ENCODE assay signal across 1 cellular context in the genomic region with DNA sequence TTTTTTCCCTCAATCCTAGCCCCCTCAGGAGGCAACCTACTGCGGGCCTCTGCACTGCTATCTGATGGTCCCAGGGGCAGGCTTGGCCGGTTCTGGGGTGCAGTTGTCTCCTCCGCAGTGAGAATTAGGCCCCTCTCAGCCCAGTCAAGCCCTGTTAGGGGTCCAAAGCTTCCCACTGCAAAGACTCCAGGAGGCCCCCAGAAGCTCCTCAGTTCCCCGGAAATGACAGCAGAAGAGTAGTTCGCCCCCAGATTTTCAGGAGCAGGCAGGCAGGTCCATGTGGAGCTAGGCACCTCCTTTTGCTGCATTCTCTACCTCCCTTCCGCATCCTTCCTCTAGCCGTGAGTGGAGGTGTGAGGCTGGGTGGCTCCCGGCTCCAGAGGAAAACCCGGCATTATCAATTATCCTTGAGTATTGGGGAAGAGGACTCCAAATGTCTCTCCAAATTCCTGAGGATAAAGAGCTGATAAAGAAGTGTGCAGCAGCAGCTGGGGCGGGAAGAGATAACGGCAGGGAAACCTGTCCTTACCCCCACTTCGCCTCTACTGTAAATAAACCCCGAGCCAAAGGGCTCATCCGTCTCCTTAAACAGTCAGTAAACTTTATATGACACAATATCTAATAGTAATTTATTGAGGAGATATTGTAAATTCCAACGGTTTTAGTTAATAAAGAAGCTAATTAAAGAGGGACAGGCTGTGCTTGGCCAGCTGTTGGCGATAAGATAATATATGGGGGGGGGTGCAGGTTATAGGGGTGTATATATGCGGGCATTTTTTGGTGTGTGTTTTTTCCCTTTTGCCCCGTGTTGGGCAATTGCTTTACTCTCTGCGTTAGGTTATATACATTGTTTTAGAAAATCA.
TF ChIP-seq lines count a peak whose summit lies in the region.

No MANE protein-coding gene starts in this region.

TF ChIP-seq in HepG2, 621 proteins besides CTCF, POLR2A, EP300 and RAD21:
- TF ChIP-seq, protein P1, sequence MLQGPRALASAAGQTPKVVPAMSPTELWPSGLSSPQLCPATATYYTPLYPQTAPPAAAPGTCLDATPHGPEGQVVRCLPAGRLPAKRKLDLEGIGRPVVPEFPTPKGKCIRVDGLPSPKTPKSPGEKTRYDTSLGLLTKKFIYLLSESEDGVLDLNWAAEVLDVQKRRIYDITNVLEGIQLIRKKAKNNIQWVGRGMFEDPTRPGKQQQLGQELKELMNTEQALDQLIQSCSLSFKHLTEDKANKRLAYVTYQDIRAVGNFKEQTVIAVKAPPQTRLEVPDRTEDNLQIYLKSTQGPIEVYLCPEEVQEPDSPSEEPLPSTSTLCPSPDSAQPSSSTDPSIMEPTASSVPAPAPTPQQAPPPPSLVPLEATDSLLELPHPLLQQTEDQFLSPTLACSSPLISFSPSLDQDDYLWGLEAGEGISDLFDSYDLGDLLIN (CRISPR knock-in tag; IDR thresholded peaks at IDR 0.05; ENCODE audit: borderline replicate concordance) = no peak
- no peak for TF ChIP-seq ZNF75D (CRISPR knock-in tag; IDR thresholded peaks at IDR 0.05; ENCODE audit: borderline replicate concordance)
- no peak for TF ChIP-seq NFAT5 (CRISPR knock-in tag; IDR thresholded peaks at IDR 0.05)
- TF ChIP-seq EZH2 (conservative IDR thresholded peaks at IDR 0.05; ENCODE audit: low read depth, low read length) = 0 out of 2 replicates have a peak, but pooled peaks have one; percentile 47
